Comparison of ENCODE assay signal across 9 cellular contexts in genomic region chr22:36290391-36291075, GRCh38. TPM values are rescaled to one million over a fixed set of nuclear protein-coding genes. Genes with fewer than 3 reads are reported as not detected.
A peak's percentile ranks its signal among the peaks of the same experiment; 100 is the strongest.
DNase-seq lines count a peak whose midpoint lies in the region; ATAC-seq and TF ChIP-seq lines count a peak whose summit lies in the region.
"Not testable (repeated sequence)": the region's sequence is repeated elsewhere in the genome, so short reads cannot be mapped to it uniquely, and the experiment has no call there.
"Had no signal": no experiment of that assay in that cellular context is flagged by ENCODE, and none has a peak within 500 bp of the region (broad histone marks: within the 10 kb centered on the region; RNA-seq: fewer than 3 reads in every experiment).

No MANE protein-coding gene starts in this region.

- H3K4me1 ChIP-seq in lower lobe of right lung = peaks cover 14% of the 10 kb centered on the region
- peaks cover 19% of the 10 kb centered on the region for H3K4me1 ChIP-seq in upper lobe of right lung

- not testable (repeated sequence) for H3K27me3 ChIP-seq in CD4-positive, alpha-beta T cell (ENCODE audit: control insufficient read depth, insufficient read depth, low read length); lower lobe of right lung (ENCODE audit: low read depth); upper lobe of right lung

- not testable (repeated sequence) for H3K27me3 Mint-ChIP-seq in CD4-positive, alpha-beta T cell; activated CD4-positive, alpha-beta T cell treated with anti-CD3 and anti-CD28 coated beads, Interleukin-2, amount 10 ng/mL, durations not matched to agents 7 days and 5 days; activated naive CD8-positive, alpha-beta T cell treated with anti-CD3 and anti-CD28 coated beads, Interleukin-2, amount 10 ng/mL, durations not matched to agents 7 days and 5 days; natural killer cell (ENCODE audit: low read depth in 2 of 2)
- H3K27me3 Mint-ChIP-seq in immature natural killer cell (ENCODE audit: low read depth in 3 of 3) = peaks cover 15 to 37% (median 29%) of the 10 kb centered on the region in 3 donors

- H3K9me3 Mint-ChIP-seq in CD4-positive, alpha-beta T cell; activated CD4-positive, alpha-beta T cell treated with anti-CD3 and anti-CD28 coated beads, Interleukin-2, amount 10 ng/mL, durations not matched to agents 7 days and 5 days; activated naive CD8-positive, alpha-beta T cell treated with anti-CD3 and anti-CD28 coated beads, Interleukin-2, amount 10 ng/mL, durations not matched to agents 7 days and 5 days; immature natural killer cell; natural killer cell: not testable (repeated sequence)

- H3K36me3 ChIP-seq in lower lobe of right lung (peaks cover 92% of the 10 kb centered on the region), upper lobe of right lung (peaks cover 86% of the 10 kb centered on the region)

- not testable (repeated sequence) for H3K9me3 ChIP-seq in CD4-positive, alpha-beta T cell (ENCODE audit: control insufficient read depth, low read length); lower lobe of right lung; upper lobe of right lung

- H3K36me3 Mint-ChIP-seq in CD4-positive, alpha-beta T cell (ENCODE audit: low read depth) = peaks cover 95% of the 10 kb centered on the region
- H3K36me3 Mint-ChIP-seq in activated CD4-positive, alpha-beta T cell treated with anti-CD3 and anti-CD28 coated beads, Interleukin-2, amount 10 ng/mL, durations not matched to agents 7 days and 5 days (ENCODE audit: low read depth) = peaks cover 79% of the 10 kb centered on the region
- peaks cover 53% of the 10 kb centered on the region for H3K36me3 Mint-ChIP-seq in activated naive CD8-positive, alpha-beta T cell treated with anti-CD3 and anti-CD28 coated beads, Interleukin-2, amount 10 ng/mL, durations not matched to agents 7 days and 5 days
- H3K36me3 Mint-ChIP-seq in immature natural killer cell (peaks cover 38 to 63% (median 38%) of the 10 kb centered on the region in 3 donors), natural killer cell (peaks cover 16% of the 10 kb centered on the region)

- ATAC-seq in CD4-positive, alpha-beta T cell (ENCODE audit: poor library complexity); activated naive CD8-positive, alpha-beta T cell treated with anti-CD3 and anti-CD28 coated beads, Interleukin-2, amount 10 ng/mL, durations not matched to agents 7 days and 5 days (ENCODE audit: low read depth); Right ventricle myocardium inferior; lower lobe of right lung; upper lobe of right lung: not testable (repeated sequence)
- ATAC-seq in natural killer cell = peak in 1 of 3 donors; percentile 6

- DNase-seq in CD4-positive, alpha-beta T cell; activated CD4-positive, alpha-beta T cell treated with anti-CD3 and anti-CD28 coated beads, Interleukin-2, amount 10 ng/mL, durations not matched to agents 7 days and 5 days; activated naive CD8-positive, alpha-beta T cell treated with anti-CD3 and anti-CD28 coated beads, Interleukin-2, amount 10 ng/mL, durations not matched to agents 7 days and 5 days; immature natural killer cell; natural killer cell: not testable (repeated sequence)
- DNase-seq in Right ventricle myocardium inferior (ENCODE audit: missing footprints) (peak; percentile 22), lower lobe of right lung (peak; percentile 39), upper lobe of right lung (peak; percentile 63)

- H3K27ac ChIP-seq in CD4-positive, alpha-beta T cell (ENCODE audit: low read depth, low read length); lower lobe of right lung; upper lobe of right lung: not testable (repeated sequence)

- peaks cover 54% of the 10 kb centered on the region for H3K4me1 Mint-ChIP-seq in CD4-positive, alpha-beta T cell (ENCODE audit: low read depth)
- peaks cover 71% of the 10 kb centered on the region for H3K4me1 Mint-ChIP-seq in activated CD4-positive, alpha-beta T cell treated with anti-CD3 and anti-CD28 coated beads, Interleukin-2, amount 10 ng/mL, durations not matched to agents 7 days and 5 days
- H3K4me1 Mint-ChIP-seq in activated naive CD8-positive, alpha-beta T cell treated with anti-CD3 and anti-CD28 coated beads, Interleukin-2, amount 10 ng/mL, durations not matched to agents 7 days and 5 days = peaks cover 29% of the 10 kb centered on the region
- peaks cover 53 to 66% of the 10 kb centered on the region in 2 donors for H3K4me1 Mint-ChIP-seq in immature natural killer cell
- H3K4me1 Mint-ChIP-seq in natural killer cell = peaks cover 44 to 46% of the 10 kb centered on the region in 2 donors

- not testable (repeated sequence) for H3K4me3 Mint-ChIP-seq in CD4-positive, alpha-beta T cell; activated CD4-positive, alpha-beta T cell treated with anti-CD3 and anti-CD28 coated beads, Interleukin-2, amount 10 ng/mL, durations not matched to agents 7 days and 5 days; activated naive CD8-positive, alpha-beta T cell treated with anti-CD3 and anti-CD28 coated beads, Interleukin-2, amount 10 ng/mL, durations not matched to agents 7 days and 5 days
- peak overlapping the region in 4 of 5 donors; percentile 17 to 46 (median 26) for H3K4me3 Mint-ChIP-seq in immature natural killer cell
- H3K4me3 Mint-ChIP-seq in natural killer cell = peak overlapping the region; percentile 17

- peak overlapping the region; percentile 95 for H3K27ac Mint-ChIP-seq in CD4-positive, alpha-beta T cell
- peak overlapping the region; percentile 60 for H3K27ac Mint-ChIP-seq in activated CD4-positive, alpha-beta T cell treated with anti-CD3 and anti-CD28 coated beads, Interleukin-2, amount 10 ng/mL, durations not matched to agents 7 days and 5 days
- H3K27ac Mint-ChIP-seq in activated naive CD8-positive, alpha-beta T cell treated with anti-CD3 and anti-CD28 coated beads, Interleukin-2, amount 10 ng/mL, durations not matched to agents 7 days and 5 days = peak overlapping the region; percentile 34
- H3K27ac Mint-ChIP-seq in immature natural killer cell = peak overlapping the region in 2 of 6 donors; percentile 60 to 86
- H3K27ac Mint-ChIP-seq in natural killer cell = peak overlapping the region; percentile 86 to 90

- POLR2A ChIA-PET in CD4-positive, alpha-beta T cell (lab: Charles Lee) = interaction anchor here (1.4 to 1.5 kb wide), 3 partner anchors 41 to 87 kb away, joined by 3 to 7 read pairs (median 5); partner anchors contain the start of gene APOL2
- POLR2A ChIA-PET in activated CD4-positive, alpha-beta T cell treated with anti-CD3 and anti-CD28 coated beads, Interleukin-2, amount 10 ng/mL, durations not matched to agents 7 days and 5 days (lab: Charles Lee) = not testable (repeated sequence)
- POLR2A ChIA-PET in activated naive CD8-positive, alpha-beta T cell treated with anti-CD3 and anti-CD28 coated beads, Interleukin-2, amount 10 ng/mL, durations not matched to agents 7 days and 5 days (lab: Charles Lee) = interaction anchor here (0.5 to 1.0 kb wide), 2 partner anchors 128 to 146 kb away, joined by 3 read pairs; no protein-coding TSS in a partner anchor

- CTCF ChIA-PET in CD4-positive, alpha-beta T cell (lab: Charles Lee) = interaction anchor here (1.0 to 2.4 kb wide), 3 partner anchors 13 to 180 kb away, joined by 3 to 9 read pairs (median 5); partner anchors contain the start of gene APOL2
- CTCF ChIA-PET in activated CD4-positive, alpha-beta T cell treated with anti-CD3 and anti-CD28 coated beads, Interleukin-2, amount 10 ng/mL, durations not matched to agents 7 days and 5 days (lab: Charles Lee) = interaction anchor here (5.2 kb wide), 1 partner anchor 11 kb away, joined by 35 read pairs; no protein-coding TSS in a partner anchor

- intact Hi-C loops in CD4-positive, alpha-beta T cell (cut with DNase I, micrococcal nuclease); Right ventricle myocardium inferior (cut with DNase I); lower lobe of right lung (cut with DNase I); natural killer cell (cut with micrococcal nuclease); upper lobe of right lung (cut with DNase I): not testable (repeated sequence)

- TF ChIP-seq CTCF in CD4-positive, alpha-beta T cell (IDR thresholded peaks at IDR 0.05); lower lobe of right lung (IDR thresholded peaks at IDR 0.05); natural killer cell (IDR thresholded peaks at IDR 0.05); upper lobe of right lung (IDR thresholded peaks at IDR 0.05): not testable (repeated sequence)

- H3K4me3 ChIP-seq in lower lobe of right lung, upper lobe of right lung: not testable (repeated sequence)

RNA-seq across cellular contexts. Expression of gene APOL1, which starts 37.6 kb away (rescaled TPM):
- total RNA-seq in CD4-positive, alpha-beta T cell = 1 to 10 TPM; 6.4 to 7.3 TPM
- total RNA-seq in activated CD4-positive, alpha-beta T cell treated with anti-CD3 and anti-CD28 coated beads, Interleukin-2, amount 10 ng/mL, durations not matched to agents 7 days and 5 days = 10 to 100 TPM; 50.9 to 60.0 TPM
- total RNA-seq in activated naive CD8-positive, alpha-beta T cell treated with anti-CD3 and anti-CD28 coated beads, Interleukin-2, amount 10 ng/mL, durations not matched to agents 7 days and 5 days = 10 to 100 TPM; 38.4 to 40.9 TPM
- total RNA-seq in Right ventricle myocardium inferior (22.1 TPM), lower lobe of right lung (85.8 TPM), natural killer cell (10 to 100 TPM; 39.5 to 51.2 (median 49.6) TPM), upper lobe of right lung (92.8 TPM)
- 10 to 100 TPM in 2 of 3 donors, 1 to 10 TPM in 1; 8.7 to 65.8 (median 14.8) TPM for polyA plus RNA-seq in immature natural killer cell
- total RNA-seq: G401 had no signal

RNA-seq across cellular contexts. Expression of gene APOL2, which starts 51.2 kb away (rescaled TPM):
- 10 to 100 TPM; 17.8 to 21.8 TPM for total RNA-seq in CD4-positive, alpha-beta T cell
- 10 to 100 TPM; 77.0 to 85.4 TPM for total RNA-seq in activated CD4-positive, alpha-beta T cell treated with anti-CD3 and anti-CD28 coated beads, Interleukin-2, amount 10 ng/mL, durations not matched to agents 7 days and 5 days
- total RNA-seq in activated naive CD8-positive, alpha-beta T cell treated with anti-CD3 and anti-CD28 coated beads, Interleukin-2, amount 10 ng/mL, durations not matched to agents 7 days and 5 days = 10 to 100 TPM; 77.8 to 85.0 TPM
- total RNA-seq in Right ventricle myocardium inferior = 67.0 TPM
- 10 to 100 TPM; 22.4 to 42.4 (median 22.9) TPM for polyA plus RNA-seq in immature natural killer cell
- total RNA-seq in lower lobe of right lung = 56.0 TPM
- 100 to 1,000 TPM in 1 of 3 donors, 10 to 100 TPM in 2; 51.7 to 112 (median 67.2) TPM for total RNA-seq in natural killer cell
- 51.6 TPM for total RNA-seq in upper lobe of right lung
